9 cellular contexts compared by ENCODE assay signal in the genomic region with DNA sequence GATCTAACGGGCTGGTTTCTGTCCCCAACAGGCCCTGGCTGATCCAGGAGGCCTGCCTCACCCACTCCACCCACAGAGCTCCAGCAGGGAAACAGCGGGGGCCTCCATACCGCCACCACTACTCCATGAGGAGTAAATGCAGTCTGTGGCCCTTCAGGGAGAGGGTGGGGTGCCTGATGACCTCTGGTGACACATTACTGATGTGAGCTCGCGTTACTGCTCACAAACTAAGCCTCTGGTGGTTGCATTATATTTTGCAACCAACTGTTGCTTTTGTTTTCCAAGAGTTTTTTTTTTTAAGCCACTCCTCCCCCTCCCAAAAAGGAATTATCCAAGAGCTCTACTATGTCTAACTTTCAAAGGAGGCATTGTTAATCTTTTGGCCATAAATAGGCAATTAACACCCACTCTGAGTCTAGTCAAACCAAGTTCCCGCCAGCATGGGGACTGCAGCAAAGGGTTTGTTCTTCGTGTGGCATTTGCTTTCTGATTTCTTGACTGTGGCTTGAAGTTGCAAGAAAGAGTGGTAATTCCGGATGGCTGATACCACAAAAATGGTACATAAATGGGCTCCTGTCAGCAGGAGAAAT.
DNase-seq lines count a peak whose midpoint lies in the region; ATAC-seq and TF ChIP-seq lines count a peak whose summit lies in the region.
"Had no signal": no experiment of that assay in that cellular context is flagged by ENCODE, and none has a peak within 500 bp of the region (broad histone marks: within the 10 kb centered on the region; RNA-seq: fewer than 3 reads in every experiment).

No MANE protein-coding gene starts in this region.

- peaks cover 58% of the 10 kb centered on the region for H3K4me1 ChIP-seq in right cardiac atrium (ENCODE audit: control insufficient read depth, insufficient read depth, low read length)

- POLR2A ChIA-PET in activated naive CD8-positive, alpha-beta T cell treated with anti-CD3 and anti-CD28 coated beads, Interleukin-2, amount 10 ng/mL, durations not matched to agents 7 days and 5 days (lab: Charles Lee): interaction anchor here (1.4 to 1.6 kb wide), 2 partner anchors 17 to 47 kb away, joined by 5 read pairs; no protein-coding TSS in a partner anchor

- ATAC-seq in activated naive CD8-positive, alpha-beta T cell treated with anti-CD3 and anti-CD28 coated beads, Interleukin-2, amount 10 ng/mL, durations not matched to agents 7 days and 5 days (ENCODE audit: low read depth): peak; percentile 34
- peak; percentile 64 to 78 for ATAC-seq in right cardiac atrium
- ATAC-seq in stimulated activated effector memory CD8-positive, alpha-beta T cell treated with anti-CD3 and anti-CD28 coated beads, Interleukin-12 subunit alpha, Interleukin-12 subunit beta, amount 100 ng/mL, for 72 hours: peak; percentile 70
- no peak for ATAC-seq in omental fat pad (ENCODE audit: low FRiP score)
- ATAC-seq in HG03280 (IDR thresholded peaks at IDR 0.05; ENCODE audit: unreplicated experiment): no peak

- intact Hi-C loops in right cardiac atrium (cut with DNase I): no loop called here

- H3K9me3 Mint-ChIP-seq in activated naive CD8-positive, alpha-beta T cell treated with anti-CD3 and anti-CD28 coated beads, Interleukin-2, amount 10 ng/mL, durations not matched to agents 7 days and 5 days: no peaks in the 10 kb centered on the region
- H3K9me3 Mint-ChIP-seq in stimulated activated effector memory CD8-positive, alpha-beta T cell treated with anti-CD3 and anti-CD28 coated beads, Interleukin-12 subunit alpha, Interleukin-12 subunit beta, amount 100 ng/mL, for 72 hours: no peaks in the 10 kb centered on the region

- no peaks in the 10 kb centered on the region for H3K9me3 ChIP-seq in right cardiac atrium (ENCODE audit: control insufficient read depth, low read length)

- peaks cover 19% of the 10 kb centered on the region for H3K4me1 Mint-ChIP-seq in activated naive CD8-positive, alpha-beta T cell treated with anti-CD3 and anti-CD28 coated beads, Interleukin-2, amount 10 ng/mL, durations not matched to agents 7 days and 5 days
- peaks cover 90% of the 10 kb centered on the region for H3K4me1 Mint-ChIP-seq in stimulated activated effector memory CD8-positive, alpha-beta T cell treated with anti-CD3 and anti-CD28 coated beads, Interleukin-12 subunit alpha, Interleukin-12 subunit beta, amount 100 ng/mL, for 72 hours

- no peak overlapping the region for H3K27ac Mint-ChIP-seq in activated naive CD8-positive, alpha-beta T cell treated with anti-CD3 and anti-CD28 coated beads, Interleukin-2, amount 10 ng/mL, durations not matched to agents 7 days and 5 days
- H3K27ac Mint-ChIP-seq in stimulated activated effector memory CD8-positive, alpha-beta T cell treated with anti-CD3 and anti-CD28 coated beads, Interleukin-12 subunit alpha, Interleukin-12 subunit beta, amount 100 ng/mL, for 72 hours: peak overlapping the region; percentile 95

- no peaks in the 10 kb centered on the region for H3K27me3 Mint-ChIP-seq in activated naive CD8-positive, alpha-beta T cell treated with anti-CD3 and anti-CD28 coated beads, Interleukin-2, amount 10 ng/mL, durations not matched to agents 7 days and 5 days

- H3K36me3 Mint-ChIP-seq in activated naive CD8-positive, alpha-beta T cell treated with anti-CD3 and anti-CD28 coated beads, Interleukin-2, amount 10 ng/mL, durations not matched to agents 7 days and 5 days: peaks cover 9% of the 10 kb centered on the region
- peaks cover 68% of the 10 kb centered on the region for H3K36me3 Mint-ChIP-seq in stimulated activated effector memory CD8-positive, alpha-beta T cell treated with anti-CD3 and anti-CD28 coated beads, Interleukin-12 subunit alpha, Interleukin-12 subunit beta, amount 100 ng/mL, for 72 hours

- 40% methylated on average over 8 of the region's 8 CpGs for WGBS in right cardiac atrium

- peak; percentile 29 for DNase-seq in stimulated activated CD4-positive, alpha-beta T cell treated with anti-CD3 and anti-CD28 coated beads, Interleukin-1b, Interleukin-23, amount 100 ng/mL, for 48 hours
- no peak for DNase-seq in stimulated activated CD4-positive, alpha-beta T cell treated with anti-CD3 and anti-CD28 coated beads, Interleukin-12 subunit alpha, Interleukin-12 subunit beta, amount 100 ng/mL, for 4 hours
- no peak for DNase-seq in activated naive CD8-positive, alpha-beta T cell treated with anti-CD3 and anti-CD28 coated beads, Interleukin-2, amount 10 ng/mL, durations not matched to agents 7 days and 5 days
- DNase-seq in right cardiac atrium (peak; percentile 79 to 89 (median 85)), NCI-H1694 (lab: John Stamatoyannopoulos, UW) (no peak), omental fat pad (ENCODE audit: low spot score) (no peak)
- no peak for DNase-seq in stimulated activated effector memory CD8-positive, alpha-beta T cell treated with anti-CD3 and anti-CD28 coated beads, Interleukin-12 subunit alpha, Interleukin-12 subunit beta, amount 100 ng/mL, for 72 hours (ENCODE audit: low spot score in 2 of 2)

- no peaks in the 10 kb centered on the region for H3K27me3 ChIP-seq in right cardiac atrium (ENCODE audit: control insufficient read depth, insufficient read depth)

- H3K4me3 Mint-ChIP-seq in activated naive CD8-positive, alpha-beta T cell treated with anti-CD3 and anti-CD28 coated beads, Interleukin-2, amount 10 ng/mL, durations not matched to agents 7 days and 5 days: no peak overlapping the region
- H3K4me3 Mint-ChIP-seq in stimulated activated effector memory CD8-positive, alpha-beta T cell treated with anti-CD3 and anti-CD28 coated beads, Interleukin-12 subunit alpha, Interleukin-12 subunit beta, amount 100 ng/mL, for 72 hours: peak overlapping the region; percentile 70

- TF ChIP-seq CTCF in omental fat pad (IDR thresholded peaks at IDR 0.05): no peak

- no peak overlapping the region for H3K4me3 ChIP-seq in right cardiac atrium (ENCODE audit: low read length)

- H3K27ac ChIP-seq in right cardiac atrium (ENCODE audit: low read length): peak overlapping the region; percentile 70
- H3K27ac ChIP-seq: VCaP had no signal

Comparison
In these comparisons a context has a peak if more than half of its experiments do, and no peak if none do; other contexts are left out.
1. DNase-seq: peak in stimulated activated CD4-positive, alpha-beta T cell treated with anti-CD3 and anti-CD28 coated beads, Interleukin-1b, Interleukin-23, amount 100 ng/mL, for 48 hours (single experiment) and right cardiac atrium (3 of 3); none in stimulated activated CD4-positive, alpha-beta T cell treated with anti-CD3 and anti-CD28 coated beads, Interleukin-12 subunit alpha, Interleukin-12 subunit beta, amount 100 ng/mL, for 4 hours (single experiment), activated naive CD8-positive, alpha-beta T cell treated with anti-CD3 and anti-CD28 coated beads, Interleukin-2, amount 10 ng/mL, durations not matched to agents 7 days and 5 days (single experiment), stimulated activated effector memory CD8-positive, alpha-beta T cell treated with anti-CD3 and anti-CD28 coated beads, Interleukin-12 subunit alpha, Interleukin-12 subunit beta, amount 100 ng/mL, for 72 hours (0 of 2), NCI-H1694 (single experiment) and omental fat pad (single experiment).
2. ATAC-seq: peak in activated naive CD8-positive, alpha-beta T cell treated with anti-CD3 and anti-CD28 coated beads, Interleukin-2, amount 10 ng/mL, durations not matched to agents 7 days and 5 days (single experiment), right cardiac atrium (2 of 2) and stimulated activated effector memory CD8-positive, alpha-beta T cell treated with anti-CD3 and anti-CD28 coated beads, Interleukin-12 subunit alpha, Interleukin-12 subunit beta, amount 100 ng/mL, for 72 hours (single experiment); none in omental fat pad (single experiment) and HG03280 (single experiment).